In genomic region chr2:138490673-138491494, GRCh38 we compare ENCODE assay signal across 1 cellular context.
TF ChIP-seq lines count a peak whose summit lies in the region.

No MANE protein-coding gene starts in this region.

TF ChIP-seq in HepG2, 621 proteins besides CTCF, POLR2A, EP300 and RAD21 (continued from another document and continues in another):
- TF ChIP-seq, protein P1, sequence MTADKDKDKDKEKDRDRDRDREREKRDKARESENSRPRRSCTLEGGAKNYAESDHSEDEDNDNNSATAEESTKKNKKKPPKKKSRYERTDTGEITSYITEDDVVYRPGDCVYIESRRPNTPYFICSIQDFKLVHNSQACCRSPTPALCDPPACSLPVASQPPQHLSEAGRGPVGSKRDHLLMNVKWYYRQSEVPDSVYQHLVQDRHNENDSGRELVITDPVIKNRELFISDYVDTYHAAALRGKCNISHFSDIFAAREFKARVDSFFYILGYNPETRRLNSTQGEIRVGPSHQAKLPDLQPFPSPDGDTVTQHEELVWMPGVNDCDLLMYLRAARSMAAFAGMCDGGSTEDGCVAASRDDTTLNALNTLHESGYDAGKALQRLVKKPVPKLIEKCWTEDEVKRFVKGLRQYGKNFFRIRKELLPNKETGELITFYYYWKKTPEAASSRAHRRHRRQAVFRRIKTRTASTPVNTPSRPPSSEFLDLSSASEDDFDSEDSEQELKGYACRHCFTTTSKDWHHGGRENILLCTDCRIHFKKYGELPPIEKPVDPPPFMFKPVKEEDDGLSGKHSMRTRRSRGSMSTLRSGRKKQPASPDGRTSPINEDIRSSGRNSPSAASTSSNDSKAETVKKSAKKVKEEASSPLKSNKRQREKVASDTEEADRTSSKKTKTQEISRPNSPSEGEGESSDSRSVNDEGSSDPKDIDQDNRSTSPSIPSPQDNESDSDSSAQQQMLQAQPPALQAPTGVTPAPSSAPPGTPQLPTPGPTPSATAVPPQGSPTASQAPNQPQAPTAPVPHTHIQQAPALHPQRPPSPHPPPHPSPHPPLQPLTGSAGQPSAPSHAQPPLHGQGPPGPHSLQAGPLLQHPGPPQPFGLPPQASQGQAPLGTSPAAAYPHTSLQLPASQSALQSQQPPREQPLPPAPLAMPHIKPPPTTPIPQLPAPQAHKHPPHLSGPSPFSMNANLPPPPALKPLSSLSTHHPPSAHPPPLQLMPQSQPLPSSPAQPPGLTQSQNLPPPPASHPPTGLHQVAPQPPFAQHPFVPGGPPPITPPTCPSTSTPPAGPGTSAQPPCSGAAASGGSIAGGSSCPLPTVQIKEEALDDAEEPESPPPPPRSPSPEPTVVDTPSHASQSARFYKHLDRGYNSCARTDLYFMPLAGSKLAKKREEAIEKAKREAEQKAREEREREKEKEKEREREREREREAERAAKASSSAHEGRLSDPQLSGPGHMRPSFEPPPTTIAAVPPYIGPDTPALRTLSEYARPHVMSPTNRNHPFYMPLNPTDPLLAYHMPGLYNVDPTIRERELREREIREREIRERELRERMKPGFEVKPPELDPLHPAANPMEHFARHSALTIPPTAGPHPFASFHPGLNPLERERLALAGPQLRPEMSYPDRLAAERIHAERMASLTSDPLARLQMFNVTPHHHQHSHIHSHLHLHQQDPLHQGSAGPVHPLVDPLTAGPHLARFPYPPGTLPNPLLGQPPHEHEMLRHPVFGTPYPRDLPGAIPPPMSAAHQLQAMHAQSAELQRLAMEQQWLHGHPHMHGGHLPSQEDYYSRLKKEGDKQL (CRISPR knock-in tag; IDR thresholded peaks at IDR 0.05; ENCODE audit: low read depth) = peak; percentile 98
- TF ChIP-seq MXD1 (CRISPR knock-in tag; IDR thresholded peaks at IDR 0.05) (no peak), ZNF275 (CRISPR knock-in tag; IDR thresholded peaks at IDR 0.05; ENCODE audit: borderline replicate concordance) (no peak; the same call in 1 of the 2 replicates), RFXANK (CRISPR knock-in tag; IDR thresholded peaks at IDR 0.05) (peak; percentile 56; the same call in 1 of the 2 replicates), BORCS8-MEF2B (CRISPR knock-in tag; IDR thresholded peaks at IDR 0.05) (no peak), RELA (CRISPR knock-in tag; IDR thresholded peaks at IDR 0.05) (no peak), CC2D1A (CRISPR knock-in tag; IDR thresholded peaks at IDR 0.05) (no peak), ZSCAN22 (CRISPR knock-in tag; IDR thresholded peaks at IDR 0.05) (no peak), TMF1 (CRISPR knock-in tag; IDR thresholded peaks at IDR 0.05; ENCODE audit: low read depth) (no peak), FOXC1 (CRISPR knock-in tag; IDR thresholded peaks at IDR 0.05; ENCODE audit: borderline replicate concordance) (no peak), ZBTB7A (CRISPR knock-in tag; IDR thresholded peaks at IDR 0.05) (no peak), PRDM4 (CRISPR knock-in tag; IDR thresholded peaks at IDR 0.05; ENCODE audit: borderline replicate concordance) (no peak), MTF2 (CRISPR knock-in tag; IDR thresholded peaks at IDR 0.05; ENCODE audit: borderline replicate concordance) (no peak), RBM39 (IDR thresholded peaks at IDR 0.05; ENCODE audit: low read depth, low read length, poor library complexity, severe bottlenecking) (no peak), ATM (IDR thresholded peaks at IDR 0.05; ENCODE audit: borderline replicate concordance) (no peak), SRSF1 (optimal IDR thresholded peaks at IDR 0.05; ENCODE audit: low read depth, low read length) (no peak), HDAC1 (CRISPR knock-in tag; IDR thresholded peaks at IDR 0.05) (peak; percentile 95), ZNF777 (CRISPR knock-in tag; IDR thresholded peaks at IDR 0.05) (no peak), SPEN (CRISPR knock-in tag; IDR thresholded peaks at IDR 0.05; ENCODE audit: low read depth) (no peak), GABPA (IDR thresholded peaks at IDR 0.05; ENCODE audit: low read depth, low read length) (no peak), GABPA (CRISPR knock-in tag; IDR thresholded peaks at IDR 0.05; ENCODE audit: low read depth) (peak; percentile 33; the same call in 1 of the 2 replicates), TIGD3 (CRISPR knock-in tag; IDR thresholded peaks at IDR 0.05; ENCODE audit: borderline replicate concordance) (no peak), ZNF274 (CRISPR knock-in tag; IDR thresholded peaks at IDR 0.05) (no peak)
- TF ChIP-seq, protein P2, sequence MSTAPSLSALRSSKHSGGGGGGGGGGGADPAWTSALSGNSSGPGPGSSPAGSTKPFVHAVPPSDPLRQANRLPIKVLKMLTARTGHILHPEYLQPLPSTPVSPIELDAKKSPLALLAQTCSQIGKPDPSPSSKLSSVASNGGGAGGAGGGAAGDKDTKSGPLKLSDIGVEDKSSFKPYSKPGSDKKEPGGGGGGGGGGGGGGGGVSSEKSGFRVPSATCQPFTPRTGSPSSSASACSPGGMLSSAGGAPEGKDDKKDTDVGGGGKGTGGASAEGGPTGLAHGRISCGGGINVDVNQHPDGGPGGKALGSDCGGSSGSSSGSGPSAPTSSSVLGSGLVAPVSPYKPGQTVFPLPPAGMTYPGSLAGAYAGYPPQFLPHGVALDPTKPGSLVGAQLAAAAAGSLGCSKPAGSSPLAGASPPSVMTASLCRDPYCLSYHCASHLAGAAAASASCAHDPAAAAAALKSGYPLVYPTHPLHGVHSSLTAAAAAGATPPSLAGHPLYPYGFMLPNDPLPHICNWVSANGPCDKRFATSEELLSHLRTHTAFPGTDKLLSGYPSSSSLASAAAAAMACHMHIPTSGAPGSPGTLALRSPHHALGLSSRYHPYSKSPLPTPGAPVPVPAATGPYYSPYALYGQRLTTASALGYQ (CRISPR knock-in tag; IDR thresholded peaks at IDR 0.05) = peak; percentile 97
- TF ChIP-seq, protein P3, sequence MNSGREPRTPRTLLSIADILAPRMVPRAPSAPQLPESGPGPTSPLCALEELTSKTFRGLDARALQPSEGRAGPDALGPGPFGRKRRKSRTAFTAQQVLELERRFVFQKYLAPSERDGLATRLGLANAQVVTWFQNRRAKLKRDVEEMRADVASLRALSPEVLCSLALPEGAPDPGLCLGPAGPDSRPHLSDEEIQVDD (CRISPR knock-in tag; IDR thresholded peaks at IDR 0.05; ENCODE audit: borderline replicate concordance) = no peak
- TF ChIP-seq, protein P4, sequence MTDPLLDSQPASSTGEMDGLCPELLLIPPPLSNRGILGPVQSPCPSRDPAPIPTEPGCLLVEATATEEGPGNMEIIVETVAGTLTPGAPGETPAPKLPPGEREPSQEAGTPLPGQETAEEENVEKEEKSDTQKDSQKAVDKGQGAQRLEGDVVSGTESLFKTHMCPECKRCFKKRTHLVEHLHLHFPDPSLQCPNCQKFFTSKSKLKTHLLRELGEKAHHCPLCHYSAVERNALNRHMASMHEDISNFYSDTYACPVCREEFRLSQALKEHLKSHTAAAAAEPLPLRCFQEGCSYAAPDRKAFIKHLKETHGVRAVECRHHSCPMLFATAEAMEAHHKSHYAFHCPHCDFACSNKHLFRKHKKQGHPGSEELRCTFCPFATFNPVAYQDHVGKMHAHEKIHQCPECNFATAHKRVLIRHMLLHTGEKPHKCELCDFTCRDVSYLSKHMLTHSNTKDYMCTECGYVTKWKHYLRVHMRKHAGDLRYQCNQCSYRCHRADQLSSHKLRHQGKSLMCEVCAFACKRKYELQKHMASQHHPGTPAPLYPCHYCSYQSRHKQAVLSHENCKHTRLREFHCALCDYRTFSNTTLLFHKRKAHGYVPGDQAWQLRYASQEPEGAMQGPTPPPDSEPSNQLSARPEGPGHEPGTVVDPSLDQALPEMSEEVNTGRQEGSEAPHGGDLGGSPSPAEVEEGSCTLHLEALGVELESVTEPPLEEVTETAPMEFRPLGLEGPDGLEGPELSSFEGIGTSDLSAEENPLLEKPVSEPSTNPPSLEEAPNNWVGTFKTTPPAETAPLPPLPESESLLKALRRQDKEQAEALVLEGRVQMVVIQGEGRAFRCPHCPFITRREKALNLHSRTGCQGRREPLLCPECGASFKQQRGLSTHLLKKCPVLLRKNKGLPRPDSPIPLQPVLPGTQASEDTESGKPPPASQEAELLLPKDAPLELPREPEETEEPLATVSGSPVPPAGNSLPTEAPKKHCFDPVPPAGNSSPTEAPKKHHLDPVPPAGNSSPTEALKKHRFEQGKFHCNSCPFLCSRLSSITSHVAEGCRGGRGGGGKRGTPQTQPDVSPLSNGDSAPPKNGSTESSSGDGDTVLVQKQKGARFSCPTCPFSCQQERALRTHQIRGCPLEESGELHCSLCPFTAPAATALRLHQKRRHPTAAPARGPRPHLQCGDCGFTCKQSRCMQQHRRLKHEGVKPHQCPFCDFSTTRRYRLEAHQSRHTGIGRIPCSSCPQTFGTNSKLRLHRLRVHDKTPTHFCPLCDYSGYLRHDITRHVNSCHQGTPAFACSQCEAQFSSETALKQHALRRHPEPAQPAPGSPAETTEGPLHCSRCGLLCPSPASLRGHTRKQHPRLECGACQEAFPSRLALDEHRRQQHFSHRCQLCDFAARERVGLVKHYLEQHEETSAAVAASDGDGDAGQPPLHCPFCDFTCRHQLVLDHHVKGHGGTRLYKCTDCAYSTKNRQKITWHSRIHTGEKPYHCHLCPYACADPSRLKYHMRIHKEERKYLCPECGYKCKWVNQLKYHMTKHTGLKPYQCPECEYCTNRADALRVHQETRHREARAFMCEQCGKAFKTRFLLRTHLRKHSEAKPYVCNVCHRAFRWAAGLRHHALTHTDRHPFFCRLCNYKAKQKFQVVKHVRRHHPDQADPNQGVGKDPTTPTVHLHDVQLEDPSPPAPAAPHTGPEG (CRISPR knock-in tag; IDR thresholded peaks at IDR 0.05) = no peak
- TF ChIP-seq, protein P5, sequence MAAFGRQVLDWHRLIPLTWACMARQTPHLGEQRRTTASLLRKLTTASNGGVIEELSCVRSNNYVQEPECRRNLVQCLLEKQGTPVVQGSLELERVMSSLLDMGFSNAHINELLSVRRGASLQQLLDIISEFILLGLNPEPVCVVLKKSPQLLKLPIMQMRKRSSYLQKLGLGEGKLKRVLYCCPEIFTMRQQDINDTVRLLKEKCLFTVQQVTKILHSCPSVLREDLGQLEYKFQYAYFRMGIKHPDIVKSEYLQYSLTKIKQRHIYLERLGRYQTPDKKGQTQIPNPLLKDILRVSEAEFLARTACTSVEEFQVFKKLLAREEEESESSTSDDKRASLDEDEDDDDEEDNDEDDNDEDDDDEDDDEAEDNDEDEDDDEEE (CRISPR knock-in tag; IDR thresholded peaks at IDR 0.05) = no peak
